ENCODE assay signal across 21 cellular contexts in genomic region chrX:139783959-139784358, GRCh38.
DNase-seq lines count a peak whose midpoint lies in the region; ATAC-seq, FAIRE-seq and TF ChIP-seq lines count a peak whose summit lies in the region.
"Had no signal": no experiment of that assay in that cellular context is flagged by ENCODE, and none has a peak within 500 bp of the region (broad histone marks: within the 10 kb centered on the region; RNA-seq: fewer than 3 reads in every experiment).

No MANE protein-coding gene starts in this region.

- no peak overlapping the region for H3K4me3 ChIP-seq in liver (ENCODE audit: low read depth in 1 of 3, low read length in 3 of 3)
- H3K4me3 ChIP-seq in HepG2 (replicated peaks in 1 of 3; ENCODE audit: insufficient read depth in 1 of 3, low read depth in 2 of 3, low read length in 3 of 3) = no peak overlapping the region
- H3K4me3 ChIP-seq: A549; BLaER1 treated with 17β-estradiol and CSF1 and Interleukin-3, amounts not matched to agents 10 nM and 100 nM had no signal

- H3K79me2 ChIP-seq in HepG2 (ENCODE audit: insufficient read depth, low read length) = no peaks in the 10 kb centered on the region

- in situ Hi-C loops in HepG2 (cut with HindIII; ENCODE audit: extremely low pct_ligation_motif_present, low pct_unique_long_range_greater_than_20kb) = no loop called here

- CTCF ChIA-PET in HepG2 (lab: Yijun Ruan, JAX; ENCODE audit: low intra/inter-chr PET ratio, low total read pairs) = no interaction called here

- peak overlapping the region; percentile 35 for H3K27ac Mint-ChIP-seq in dendritic cell treated with granulocyte-macrophage colony-stimulating factor and Interleukin-4, amounts not matched to agents 40 ng/mL and 50 ng/mL, for 4 days
- H3K27ac Mint-ChIP-seq: CD4-positive, alpha-beta T cell; CD8-positive, alpha-beta T cell had no signal

- H3K27me3 Mint-ChIP-seq in dendritic cell treated with granulocyte-macrophage colony-stimulating factor and Interleukin-4, amounts not matched to agents 40 ng/mL and 50 ng/mL, for 4 days = no peaks in the 10 kb centered on the region
- H3K27me3 Mint-ChIP-seq: B cell; CD4-positive, alpha-beta T cell had no signal

- no peaks in the 10 kb centered on the region for H4K20me1 ChIP-seq in HepG2 (ENCODE audit: insufficient read depth, low read length)

- no peak for FAIRE-seq in HepG2 (lab: Jason Lieb, UNC)
- FAIRE-seq: A549, D721Med, G401.6, GM12891 had no signal

- DNase-seq in HepG2 (ENCODE audit: low spot score) (no peak), left lobe of liver (ENCODE audit: low spot score) (no peak), activated gamma-delta T cell treated with Interleukin-2 at 50 U/mL for 16 hours (no peak)
- DNase-seq: AML-193; Caco-2; Calu3; CD4-positive, alpha-beta T cell; CD8-positive, alpha-beta T cell; DMS79 treated with DMSO at 0.1 percent for 48 hours; GF-D8 had no signal

- H3K4me1 Mint-ChIP-seq in dendritic cell treated with granulocyte-macrophage colony-stimulating factor and Interleukin-4, amounts not matched to agents 40 ng/mL and 50 ng/mL, for 4 days (ENCODE audit: low read depth) = peaks cover 14% of the 10 kb centered on the region

- TF ChIP-seq POLR2A in HepG2 (IDR thresholded peaks at IDR 0.05; ENCODE audit: insufficient read depth in 1 of 2, low read depth in 2 of 2, low read length in 2 of 2) = no peak

- H3K36me3 Mint-ChIP-seq in dendritic cell treated with granulocyte-macrophage colony-stimulating factor and Interleukin-4, amounts not matched to agents 40 ng/mL and 50 ng/mL, for 4 days (ENCODE audit: low read depth) = peaks cover 38% of the 10 kb centered on the region

- POLR2A ChIA-PET in HepG2 (lab: Yijun Ruan, JAX) = no interaction called here

- no peaks in the 10 kb centered on the region for H3K4me1 ChIP-seq in liver (ENCODE audit: control insufficient read depth in 4 of 4, insufficient read depth in 4 of 4, low read length in 3 of 4)
- H3K4me1 ChIP-seq in HepG2 (ENCODE audit: insufficient read depth, low read length) = no peaks in the 10 kb centered on the region
- H3K4me1 ChIP-seq: A549, Caco-2 had no signal

- TF ChIP-seq CTCF in liver (IDR thresholded peaks at IDR 0.05; ENCODE audit: low read depth, low read length, missing input control) (no peak), HepG2 (CRISPR knock-in tag; IDR thresholded peaks at IDR 0.05) (no peak)

- no peak overlapping the region for H3K9ac ChIP-seq in liver (ENCODE audit: low read depth in 1 of 2, low read length in 2 of 2)
- no peak overlapping the region for H3K9ac ChIP-seq in HepG2 (ENCODE audit: insufficient read depth, low read depth, low read length)

- intact Hi-C loops in HepG2 (cut with micrococcal nuclease; ENCODE audit: unreplicated experiment) = no loop called here
- intact Hi-C loops in dendritic cell treated with granulocyte-macrophage colony-stimulating factor and Interleukin-4, amounts not matched to agents 40 ng/mL and 50 ng/mL, for 4 days (cut with micrococcal nuclease) = loop anchor here (5.0 kb wide), 1 partner anchor 148 kb away; the partner anchor contains the start of gene ATP11C

- H3K27me3 ChIP-seq in liver (ENCODE audit: control insufficient read depth in 4 of 4, insufficient read depth in 4 of 4, low read length in 3 of 4) (no peaks in the 10 kb centered on the region), HepG2 (ENCODE audit: control insufficient read depth in 1 of 2, insufficient read depth in 2 of 2, low read length in 2 of 2) (no peaks in the 10 kb centered on the region)

- H3K9me3 Mint-ChIP-seq in dendritic cell treated with granulocyte-macrophage colony-stimulating factor and Interleukin-4, amounts not matched to agents 40 ng/mL and 50 ng/mL, for 4 days = no peaks in the 10 kb centered on the region
- H3K9me3 Mint-ChIP-seq: CD4-positive, alpha-beta T cell; CD8-positive, alpha-beta T cell had no signal

- H3K4me3 Mint-ChIP-seq in dendritic cell treated with granulocyte-macrophage colony-stimulating factor and Interleukin-4, amounts not matched to agents 40 ng/mL and 50 ng/mL, for 4 days = no peak overlapping the region
- H3K4me3 Mint-ChIP-seq: B cell; CD4-positive, alpha-beta T cell; CD8-positive, alpha-beta T cell had no signal

- BruUV-seq in HepG2 (replicated peaks; lab: Mats Ljungman, UMichigan) = no TSS peak

- peak in 1 of 2 donors; percentile 14 for TF ChIP-seq RAD21 in liver (IDR thresholded peaks at IDR 0.05)
- no peak for TF ChIP-seq RAD21 in HepG2 (CRISPR knock-in tag; IDR thresholded peaks at IDR 0.05)

- H3K36me3 ChIP-seq in liver (ENCODE audit: control insufficient read depth in 4 of 4, insufficient read depth in 3 of 4, low read depth in 1 of 4, low read length in 3 of 4) (peaks cover 0 to 17% (median 9%) of the 10 kb centered on the region in 4 donors), HepG2 (replicated peaks in 1 of 2; ENCODE audit: control insufficient read depth in 1 of 2, insufficient read depth in 2 of 2, low read length in 2 of 2) (peaks cover 0 to 4% of the 10 kb centered on the region in 2 experiments; a peak in 1 of 5 replicates)

- WGBS in liver = 17% methylated on average over 1 of the region's 1 CpG
- 100% methylated on average over 1 of the region's 1 CpG for WGBS in HepG2 (ENCODE audit: low lambda C conversion rate)

- no peak overlapping the region for H2AFZ ChIP-seq in HepG2 (ENCODE audit: low read length)

- H3K9me3 ChIP-seq in liver (ENCODE audit: control insufficient read depth in 4 of 4, low read length in 3 of 4) (no peaks in the 10 kb centered on the region), HepG2 (ENCODE audit: low read length) (no peaks in the 10 kb centered on the region)
- H3K9me3 ChIP-seq: A549, Caco-2 had no signal

- H3K27ac ChIP-seq in liver (ENCODE audit: low read depth in 1 of 2, low read length in 2 of 2) (no peak overlapping the region), HepG2 (ENCODE audit: extremely low read length, insufficient read depth, low read length) (no peak overlapping the region)
- H3K27ac ChIP-seq: 22Rv1, A549, C4-2B had no signal

- TF ChIP-seq EP300 in HepG2 (IDR thresholded peaks at IDR 0.05; ENCODE audit: low read depth in 2 of 2, low read length in 2 of 2) (no peak), HepG2 (CRISPR knock-in tag; IDR thresholded peaks at IDR 0.05; ENCODE audit: borderline replicate concordance) (no peak)

- no peak overlapping the region for H3K4me2 ChIP-seq in HepG2 (ENCODE audit: low read depth, low read length)
- H3K4me2 ChIP-seq: A549 had no signal

- ATAC-seq in HepG2 (no peak), left lobe of liver (peak; percentile 56), GM19351 (IDR thresholded peaks at IDR 0.05; ENCODE audit: unreplicated experiment) (no peak)
- ATAC-seq: A549; CD8-positive, alpha-beta T cell had no signal

TF ChIP-seq in liver, 16 proteins besides CTCF, POLR2A, EP300 and RAD21:
- TF ChIP-seq, protein P1, sequence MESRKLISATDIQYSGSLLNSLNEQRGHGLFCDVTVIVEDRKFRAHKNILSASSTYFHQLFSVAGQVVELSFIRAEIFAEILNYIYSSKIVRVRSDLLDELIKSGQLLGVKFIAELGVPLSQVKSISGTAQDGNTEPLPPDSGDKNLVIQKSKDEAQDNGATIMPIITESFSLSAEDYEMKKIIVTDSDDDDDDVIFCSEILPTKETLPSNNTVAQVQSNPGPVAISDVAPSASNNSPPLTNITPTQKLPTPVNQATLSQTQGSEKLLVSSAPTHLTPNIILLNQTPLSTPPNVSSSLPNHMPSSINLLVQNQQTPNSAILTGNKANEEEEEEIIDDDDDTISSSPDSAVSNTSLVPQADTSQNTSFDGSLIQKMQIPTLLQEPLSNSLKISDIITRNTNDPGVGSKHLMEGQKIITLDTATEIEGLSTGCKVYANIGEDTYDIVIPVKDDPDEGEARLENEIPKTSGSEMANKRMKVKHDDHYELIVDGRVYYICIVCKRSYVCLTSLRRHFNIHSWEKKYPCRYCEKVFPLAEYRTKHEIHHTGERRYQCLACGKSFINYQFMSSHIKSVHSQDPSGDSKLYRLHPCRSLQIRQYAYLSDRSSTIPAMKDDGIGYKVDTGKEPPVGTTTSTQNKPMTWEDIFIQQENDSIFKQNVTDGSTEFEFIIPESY (IDR thresholded peaks at IDR 0.05) = no peak
- no peak for TF ChIP-seq FOXA2 (IDR thresholded peaks at IDR 0.05)
- peak; percentile 20 for TF ChIP-seq SP1 (IDR thresholded peaks at IDR 0.05)
- no peak for TF ChIP-seq ATF3 (IDR thresholded peaks at IDR 0.05)
- TF ChIP-seq HNF4G (IDR thresholded peaks at IDR 0.05) = no peak
- TF ChIP-seq YY1 (IDR thresholded peaks at IDR 0.05) = no peak
- peak; percentile 63 to 72 for TF ChIP-seq RXRA (IDR thresholded peaks at IDR 0.05)

TF ChIP-seq in HepG2, 621 proteins besides CTCF, POLR2A, EP300 and RAD21 (continues in another document):
- TF ChIP-seq SP4 (CRISPR knock-in tag; IDR thresholded peaks at IDR 0.05) (no peak), ZNF850 (CRISPR knock-in tag; conservative IDR thresholded peaks at IDR 0.05) (no peak), ADNP (CRISPR knock-in tag; IDR thresholded peaks at IDR 0.05) (no peak), ZNF7 (CRISPR knock-in tag; IDR thresholded peaks at IDR 0.05) (no peak), ZBTB20 (CRISPR knock-in tag; IDR thresholded peaks at IDR 0.05; ENCODE audit: borderline replicate concordance, low read depth) (no peak), ZNF512 (CRISPR knock-in tag; IDR thresholded peaks at IDR 0.05) (no peak), ZNF737 (CRISPR knock-in tag; IDR thresholded peaks at IDR 0.05; ENCODE audit: borderline replicate concordance) (no peak), KMT2A (CRISPR knock-in tag; IDR thresholded peaks at IDR 0.05) (no peak), ZNF546 (CRISPR knock-in tag; conservative IDR thresholded peaks at IDR 0.05) (no peak), ZNF563 (CRISPR knock-in tag; IDR thresholded peaks at IDR 0.05) (no peak), ZNF431 (CRISPR knock-in tag; IDR thresholded peaks at IDR 0.05; ENCODE audit: borderline replicate concordance, low read depth) (no peak)
- TF ChIP-seq, protein P2, sequence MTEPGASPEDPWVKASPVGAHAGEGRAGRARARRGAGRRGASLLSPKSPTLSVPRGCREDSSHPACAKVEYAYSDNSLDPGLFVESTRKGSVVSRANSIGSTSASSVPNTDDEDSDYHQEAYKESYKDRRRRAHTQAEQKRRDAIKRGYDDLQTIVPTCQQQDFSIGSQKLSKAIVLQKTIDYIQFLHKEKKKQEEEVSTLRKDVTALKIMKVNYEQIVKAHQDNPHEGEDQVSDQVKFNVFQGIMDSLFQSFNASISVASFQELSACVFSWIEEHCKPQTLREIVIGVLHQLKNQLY (CRISPR knock-in tag; IDR thresholded peaks at IDR 0.05) = no peak
